1 cellular context compared by ENCODE assay signal in the genomic region with DNA sequence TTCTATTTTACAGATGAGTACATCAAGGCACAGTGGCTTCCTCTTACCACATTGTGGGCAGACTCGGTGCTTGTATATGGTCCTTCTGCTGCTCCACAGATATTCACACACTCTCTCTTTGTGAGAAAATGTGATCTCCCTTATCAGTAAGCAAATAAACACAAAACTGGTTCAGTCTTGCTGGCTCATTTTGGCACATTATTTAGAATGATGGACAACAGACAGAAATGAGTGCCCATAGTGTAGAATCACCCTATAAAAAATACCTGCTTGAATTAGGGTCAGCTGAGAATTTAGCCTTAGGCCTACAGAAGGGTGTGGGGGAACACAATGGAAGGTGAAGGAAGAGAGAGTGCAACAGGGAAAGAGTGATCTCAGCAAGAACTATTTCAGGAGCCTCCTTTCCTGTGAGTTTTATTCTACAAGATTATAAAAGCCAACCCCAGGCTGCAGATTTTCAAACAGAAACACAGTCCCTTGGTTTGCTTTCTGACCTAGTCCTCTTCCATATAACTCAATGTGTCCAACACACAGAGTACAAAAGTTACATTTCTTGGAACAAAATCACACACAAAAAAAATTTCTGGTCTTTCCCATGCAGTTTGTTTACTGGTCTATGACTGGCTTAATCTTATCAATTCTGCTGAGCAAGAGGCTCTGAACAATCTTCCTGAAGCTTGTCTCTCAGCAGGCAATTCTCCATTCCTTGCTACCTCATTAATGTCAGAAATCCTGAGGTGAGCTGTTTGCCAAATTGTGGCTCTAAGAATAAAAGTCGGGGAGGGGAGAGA.
TF ChIP-seq lines count a peak whose summit lies in the region.

No MANE protein-coding gene starts in this region.

TF ChIP-seq in HEK293, 187 proteins besides CTCF, POLR2A, EP300 and RAD21 (continued from another document and continues in another):
- TF ChIP-seq, protein P1, sequence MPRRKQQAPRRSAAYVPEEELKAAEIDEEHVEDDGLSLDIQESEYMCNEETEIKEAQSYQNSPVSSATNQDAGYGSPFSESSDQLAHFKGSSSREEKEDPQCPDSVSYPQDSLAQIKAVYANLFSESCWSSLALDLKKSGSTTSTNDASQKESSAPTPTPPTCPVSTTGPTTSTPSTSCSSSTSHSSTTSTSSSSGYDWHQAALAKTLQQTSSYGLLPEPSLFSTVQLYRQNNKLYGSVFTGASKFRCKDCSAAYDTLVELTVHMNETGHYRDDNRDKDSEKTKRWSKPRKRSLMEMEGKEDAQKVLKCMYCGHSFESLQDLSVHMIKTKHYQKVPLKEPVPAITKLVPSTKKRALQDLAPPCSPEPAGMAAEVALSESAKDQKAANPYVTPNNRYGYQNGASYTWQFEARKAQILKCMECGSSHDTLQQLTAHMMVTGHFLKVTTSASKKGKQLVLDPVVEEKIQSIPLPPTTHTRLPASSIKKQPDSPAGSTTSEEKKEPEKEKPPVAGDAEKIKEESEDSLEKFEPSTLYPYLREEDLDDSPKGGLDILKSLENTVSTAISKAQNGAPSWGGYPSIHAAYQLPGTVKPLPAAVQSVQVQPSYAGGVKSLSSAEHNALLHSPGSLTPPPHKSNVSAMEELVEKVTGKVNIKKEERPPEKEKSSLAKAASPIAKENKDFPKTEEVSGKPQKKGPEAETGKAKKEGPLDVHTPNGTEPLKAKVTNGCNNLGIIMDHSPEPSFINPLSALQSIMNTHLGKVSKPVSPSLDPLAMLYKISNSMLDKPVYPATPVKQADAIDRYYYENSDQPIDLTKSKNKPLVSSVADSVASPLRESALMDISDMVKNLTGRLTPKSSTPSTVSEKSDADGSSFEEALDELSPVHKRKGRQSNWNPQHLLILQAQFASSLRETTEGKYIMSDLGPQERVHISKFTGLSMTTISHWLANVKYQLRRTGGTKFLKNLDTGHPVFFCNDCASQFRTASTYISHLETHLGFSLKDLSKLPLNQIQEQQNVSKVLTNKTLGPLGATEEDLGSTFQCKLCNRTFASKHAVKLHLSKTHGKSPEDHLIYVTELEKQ (tag by site-specific recombination; IDR thresholded peaks at IDR 0.05; ENCODE audit: borderline replicate concordance), result no peak
- TF ChIP-seq ZNF202 (tag by site-specific recombination; IDR thresholded peaks at IDR 0.05; ENCODE audit: borderline replicate concordance) (no peak), ZNF214 (tag by site-specific recombination; IDR thresholded peaks at IDR 0.05; ENCODE audit: borderline replicate concordance) (no peak), SCRT1 (tag by site-specific recombination; IDR thresholded peaks at IDR 0.05; ENCODE audit: borderline replicate concordance) (peak; percentile 68; the same call in 1 of the 2 replicates), ZNF549 (tag by site-specific recombination; IDR thresholded peaks at IDR 0.05) (no peak), KLF16 (tag by site-specific recombination; IDR thresholded peaks at IDR 0.05) (no peak), ZNF747 (tag by site-specific recombination; IDR thresholded peaks at IDR 0.05) (no peak), ZFP69B (tag by site-specific recombination; IDR thresholded peaks at IDR 0.05) (no peak), ZNF664 (tag by site-specific recombination; IDR thresholded peaks at IDR 0.05) (no peak), ZNF10 (tag by site-specific recombination; IDR thresholded peaks at IDR 0.05) (no peak), SALL2 (tag by site-specific recombination; IDR thresholded peaks at IDR 0.05; ENCODE audit: borderline replicate concordance) (no peak), ZNF510 (tag by site-specific recombination; IDR thresholded peaks at IDR 0.05; ENCODE audit: insufficient replicate concordance) (no peak), ZNF391 (tag by site-specific recombination; IDR thresholded peaks at IDR 0.05; ENCODE audit: borderline replicate concordance, low read depth) (no peak), RBAK (tag by site-specific recombination; IDR thresholded peaks at IDR 0.05) (no peak), ZBTB1 (tag by site-specific recombination; IDR thresholded peaks at IDR 0.05) (no peak), ZNF792 (tag by site-specific recombination; IDR thresholded peaks at IDR 0.05) (no peak), ZNF529 (tag by site-specific recombination; IDR thresholded peaks at IDR 0.05; ENCODE audit: insufficient replicate concordance) (no peak), ZNF555 (tag by site-specific recombination; conservative IDR thresholded peaks at IDR 0.05) (no peak), ZFP41 (tag by site-specific recombination; IDR thresholded peaks at IDR 0.05; ENCODE audit: borderline replicate concordance) (no peak), ZFHX2 (tag by site-specific recombination; conservative IDR thresholded peaks at IDR 0.05) (no peak), ZNF112 (tag by site-specific recombination; IDR thresholded peaks at IDR 0.05) (no peak), ZNF19 (tag by site-specific recombination; IDR thresholded peaks at IDR 0.05; ENCODE audit: low read depth) (peak; percentile 52; the same call in 1 of the 2 replicates), ZNF785 (tag by site-specific recombination; IDR thresholded peaks at IDR 0.05) (no peak), MEIS1 (CRISPR knock-in tag; IDR thresholded peaks at IDR 0.05; ENCODE audit: borderline replicate concordance) (no peak), ZNF624 (tag by site-specific recombination; IDR thresholded peaks at IDR 0.05) (no peak), ZNF140 (tag by site-specific recombination; IDR thresholded peaks at IDR 0.05) (no peak), ZNF404 (tag by site-specific recombination; IDR thresholded peaks at IDR 0.05) (no peak), ZBTB17 (tag by site-specific recombination; IDR thresholded peaks at IDR 0.05) (no peak), ZNF48 (tag by site-specific recombination; IDR thresholded peaks at IDR 0.05) (no peak), KLF10 (tag by site-specific recombination; IDR thresholded peaks at IDR 0.05) (peak; percentile 47; the same call in 1 of the 2 replicates), ZNF248 (tag by site-specific recombination; IDR thresholded peaks at IDR 0.05) (no peak), ZNF416 (tag by site-specific recombination; IDR thresholded peaks at IDR 0.05) (no peak), ZNF571 (tag by site-specific recombination; IDR thresholded peaks at IDR 0.05) (no peak), ZNF670 (tag by site-specific recombination; IDR thresholded peaks at IDR 0.05; ENCODE audit: low read depth) (no peak)
- TF ChIP-seq, protein P2, sequence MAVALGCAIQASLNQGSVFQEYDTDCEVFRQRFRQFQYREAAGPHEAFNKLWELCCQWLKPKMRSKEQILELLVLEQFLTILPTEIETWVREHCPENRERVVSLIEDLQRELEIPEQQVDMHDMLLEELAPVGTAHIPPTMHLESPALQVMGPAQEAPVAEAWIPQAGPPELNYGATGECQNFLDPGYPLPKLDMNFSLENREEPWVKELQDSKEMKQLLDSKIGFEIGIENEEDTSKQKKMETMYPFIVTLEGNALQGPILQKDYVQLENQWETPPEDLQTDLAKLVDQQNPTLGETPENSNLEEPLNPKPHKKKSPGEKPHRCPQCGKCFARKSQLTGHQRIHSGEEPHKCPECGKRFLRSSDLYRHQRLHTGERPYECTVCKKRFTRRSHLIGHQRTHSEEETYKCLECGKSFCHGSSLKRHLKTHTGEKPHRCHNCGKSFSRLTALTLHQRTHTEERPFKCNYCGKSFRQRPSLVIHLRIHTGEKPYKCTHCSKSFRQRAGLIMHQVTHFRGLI (tag by site-specific recombination; IDR thresholded peaks at IDR 0.05), result no peak
- TF ChIP-seq, protein P3, sequence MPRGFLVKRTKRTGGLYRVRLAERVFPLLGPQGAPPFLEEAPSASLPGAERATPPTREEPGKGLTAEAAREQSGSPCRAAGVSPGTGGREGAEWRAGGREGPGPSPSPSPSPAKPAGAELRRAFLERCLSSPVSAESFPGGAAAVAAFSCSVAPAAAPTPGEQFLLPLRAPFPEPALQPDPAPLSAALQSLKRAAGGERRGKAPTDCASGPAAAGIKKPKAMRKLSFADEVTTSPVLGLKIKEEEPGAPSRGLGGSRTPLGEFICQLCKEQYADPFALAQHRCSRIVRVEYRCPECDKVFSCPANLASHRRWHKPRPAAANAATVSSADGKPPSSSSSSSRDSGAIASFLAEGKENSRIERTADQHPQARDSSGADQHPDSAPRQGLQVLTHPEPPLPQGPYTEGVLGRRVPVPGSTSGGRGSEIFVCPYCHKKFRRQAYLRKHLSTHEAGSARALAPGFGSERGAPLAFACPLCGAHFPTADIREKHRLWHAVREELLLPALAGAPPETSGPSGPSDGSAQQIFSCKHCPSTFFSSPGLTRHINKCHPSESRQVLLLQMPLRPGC (tag by site-specific recombination; IDR thresholded peaks at IDR 0.05), result no peak
- TF ChIP-seq, protein P4, sequence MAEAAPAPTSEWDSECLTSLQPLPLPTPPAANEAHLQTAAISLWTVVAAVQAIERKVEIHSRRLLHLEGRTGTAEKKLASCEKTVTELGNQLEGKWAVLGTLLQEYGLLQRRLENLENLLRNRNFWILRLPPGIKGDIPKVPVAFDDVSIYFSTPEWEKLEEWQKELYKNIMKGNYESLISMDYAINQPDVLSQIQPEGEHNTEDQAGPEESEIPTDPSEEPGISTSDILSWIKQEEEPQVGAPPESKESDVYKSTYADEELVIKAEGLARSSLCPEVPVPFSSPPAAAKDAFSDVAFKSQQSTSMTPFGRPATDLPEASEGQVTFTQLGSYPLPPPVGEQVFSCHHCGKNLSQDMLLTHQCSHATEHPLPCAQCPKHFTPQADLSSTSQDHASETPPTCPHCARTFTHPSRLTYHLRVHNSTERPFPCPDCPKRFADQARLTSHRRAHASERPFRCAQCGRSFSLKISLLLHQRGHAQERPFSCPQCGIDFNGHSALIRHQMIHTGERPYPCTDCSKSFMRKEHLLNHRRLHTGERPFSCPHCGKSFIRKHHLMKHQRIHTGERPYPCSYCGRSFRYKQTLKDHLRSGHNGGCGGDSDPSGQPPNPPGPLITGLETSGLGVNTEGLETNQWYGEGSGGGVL (tag by site-specific recombination; IDR thresholded peaks at IDR 0.05), result no peak
- TF ChIP-seq, protein P5, sequence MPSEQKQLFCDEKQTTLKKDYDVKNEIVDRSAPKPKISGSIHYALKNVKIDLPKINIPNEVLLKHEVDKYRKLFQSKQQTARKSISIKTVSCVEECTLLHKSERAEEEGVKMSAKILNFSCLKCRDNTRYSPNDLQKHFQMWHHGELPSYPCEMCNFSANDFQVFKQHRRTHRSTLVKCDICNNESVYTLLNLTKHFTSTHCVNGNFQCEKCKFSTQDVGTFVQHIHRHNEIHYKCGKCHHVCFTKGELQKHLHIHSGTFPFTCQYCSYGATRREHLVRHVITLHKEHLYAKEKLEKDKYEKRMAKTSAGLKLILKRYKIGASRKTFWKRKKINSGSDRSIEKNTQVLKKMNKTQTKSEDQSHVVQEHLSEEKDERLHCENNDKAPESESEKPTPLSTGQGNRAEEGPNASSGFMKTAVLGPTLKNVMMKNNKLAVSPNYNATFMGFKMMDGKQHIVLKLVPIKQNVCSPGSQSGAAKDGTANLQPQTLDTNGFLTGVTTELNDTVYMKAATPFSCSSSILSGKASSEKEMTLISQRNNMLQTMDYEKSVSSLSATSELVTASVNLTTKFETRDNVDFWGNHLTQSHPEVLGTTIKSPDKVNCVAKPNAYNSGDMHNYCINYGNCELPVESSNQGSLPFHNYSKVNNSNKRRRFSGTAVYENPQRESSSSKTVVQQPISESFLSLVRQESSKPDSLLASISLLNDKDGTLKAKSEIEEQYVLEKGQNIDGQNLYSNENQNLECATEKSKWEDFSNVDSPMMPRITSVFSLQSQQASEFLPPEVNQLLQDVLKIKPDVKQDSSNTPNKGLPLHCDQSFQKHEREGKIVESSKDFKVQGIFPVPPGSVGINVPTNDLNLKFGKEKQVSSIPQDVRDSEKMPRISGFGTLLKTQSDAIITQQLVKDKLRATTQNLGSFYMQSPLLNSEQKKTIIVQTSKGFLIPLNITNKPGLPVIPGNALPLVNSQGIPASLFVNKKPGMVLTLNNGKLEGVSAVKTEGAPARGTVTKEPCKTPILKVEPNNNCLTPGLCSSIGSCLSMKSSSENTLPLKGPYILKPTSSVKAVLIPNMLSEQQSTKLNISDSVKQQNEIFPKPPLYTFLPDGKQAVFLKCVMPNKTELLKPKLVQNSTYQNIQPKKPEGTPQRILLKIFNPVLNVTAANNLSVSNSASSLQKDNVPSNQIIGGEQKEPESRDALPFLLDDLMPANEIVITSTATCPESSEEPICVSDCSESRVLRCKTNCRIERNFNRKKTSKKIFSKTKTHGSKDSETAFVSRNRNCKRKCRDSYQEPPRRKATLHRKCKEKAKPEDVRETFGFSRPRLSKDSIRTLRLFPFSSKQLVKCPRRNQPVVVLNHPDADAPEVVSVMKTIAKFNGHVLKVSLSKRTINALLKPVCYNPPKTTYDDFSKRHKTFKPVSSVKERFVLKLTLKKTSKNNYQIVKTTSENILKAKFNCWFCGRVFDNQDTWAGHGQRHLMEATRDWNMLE (tag by site-specific recombination; conservative IDR thresholded peaks at IDR 0.05; ENCODE audit: low read depth), result no peak
- TF ChIP-seq, protein P6, sequence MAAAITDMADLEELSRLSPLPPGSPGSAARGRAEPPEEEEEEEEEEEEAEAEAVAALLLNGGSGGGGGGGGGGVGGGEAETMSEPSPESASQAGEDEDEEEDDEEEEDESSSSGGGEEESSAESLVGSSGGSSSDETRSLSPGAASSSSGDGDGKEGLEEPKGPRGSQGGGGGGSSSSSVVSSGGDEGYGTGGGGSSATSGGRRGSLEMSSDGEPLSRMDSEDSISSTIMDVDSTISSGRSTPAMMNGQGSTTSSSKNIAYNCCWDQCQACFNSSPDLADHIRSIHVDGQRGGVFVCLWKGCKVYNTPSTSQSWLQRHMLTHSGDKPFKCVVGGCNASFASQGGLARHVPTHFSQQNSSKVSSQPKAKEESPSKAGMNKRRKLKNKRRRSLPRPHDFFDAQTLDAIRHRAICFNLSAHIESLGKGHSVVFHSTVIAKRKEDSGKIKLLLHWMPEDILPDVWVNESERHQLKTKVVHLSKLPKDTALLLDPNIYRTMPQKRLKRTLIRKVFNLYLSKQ (tag by site-specific recombination; IDR thresholded peaks at IDR 0.05; ENCODE audit: borderline replicate concordance), result no peak
- TF ChIP-seq, protein P7, sequence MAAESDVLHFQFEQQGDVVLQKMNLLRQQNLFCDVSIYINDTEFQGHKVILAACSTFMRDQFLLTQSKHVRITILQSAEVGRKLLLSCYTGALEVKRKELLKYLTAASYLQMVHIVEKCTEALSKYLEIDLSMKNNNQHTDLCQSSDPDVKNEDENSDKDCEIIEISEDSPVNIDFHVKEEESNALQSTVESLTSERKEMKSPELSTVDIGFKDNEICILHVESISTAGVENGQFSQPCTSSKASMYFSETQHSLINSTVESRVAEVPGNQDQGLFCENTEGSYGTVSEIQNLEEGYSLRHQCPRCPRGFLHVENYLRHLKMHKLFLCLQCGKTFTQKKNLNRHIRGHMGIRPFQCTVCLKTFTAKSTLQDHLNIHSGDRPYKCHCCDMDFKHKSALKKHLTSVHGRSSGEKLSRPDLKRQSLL (tag by site-specific recombination; IDR thresholded peaks at IDR 0.05), result no peak
- TF ChIP-seq, protein P8, sequence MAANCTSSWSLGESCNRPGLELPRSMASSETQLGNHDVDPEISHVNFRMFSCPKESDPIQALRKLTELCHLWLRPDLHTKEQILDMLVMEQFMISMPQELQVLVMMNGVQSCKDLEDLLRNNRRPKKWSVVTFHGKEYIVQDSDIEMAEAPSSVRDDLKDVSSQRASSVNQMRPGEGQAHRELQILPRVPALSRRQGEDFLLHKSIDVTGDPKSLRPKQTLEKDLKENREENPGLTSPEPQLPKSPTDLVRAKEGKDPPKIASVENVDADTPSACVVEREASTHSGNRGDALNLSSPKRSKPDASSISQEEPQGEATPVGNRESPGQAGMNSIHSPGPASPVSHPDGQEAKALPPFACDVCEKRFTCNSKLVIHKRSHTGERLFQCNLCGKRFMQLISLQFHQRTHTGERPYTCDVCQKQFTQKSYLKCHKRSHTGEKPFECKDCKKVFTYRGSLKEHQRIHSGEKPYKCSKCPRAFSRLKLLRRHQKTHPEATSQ (tag by site-specific recombination; IDR thresholded peaks at IDR 0.05), result no peak
